11 cellular contexts compared by ENCODE assay signal in the genomic region with DNA sequence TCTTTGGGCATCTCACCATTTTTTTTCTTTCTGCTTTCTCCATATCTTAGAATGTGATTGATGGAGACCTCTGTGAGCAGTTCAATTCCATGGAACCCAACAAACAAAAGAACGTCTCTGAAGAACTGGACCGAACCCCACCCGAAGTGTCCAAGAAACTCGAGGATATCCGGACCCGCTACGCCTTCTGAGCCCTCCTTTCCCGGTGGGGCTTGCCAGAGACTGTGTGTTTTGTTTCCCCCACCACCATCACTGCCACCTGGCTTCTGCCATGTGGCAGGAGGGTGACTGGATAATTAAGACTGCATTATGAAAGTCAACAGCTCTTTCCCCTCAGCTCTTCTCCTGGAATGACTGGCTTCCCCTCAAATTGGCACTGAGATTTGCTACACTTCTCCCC. TPM values are rescaled to one million over a fixed set of nuclear protein-coding genes. Genes with fewer than 3 reads are reported as not detected.
A peak's percentile ranks its signal among the peaks of the same experiment; 100 is the strongest.
DNase-seq lines count a peak whose midpoint lies in the region; ATAC-seq and TF ChIP-seq lines count a peak whose summit lies in the region.
"Had no signal": no experiment of that assay in that cellular context is flagged by ENCODE, and none has a peak within 500 bp of the region (broad histone marks: within the 10 kb centered on the region; RNA-seq: fewer than 3 reads in every experiment).

No MANE protein-coding gene starts in this region.

- in situ Hi-C loops in Panc1 (cut with HindIII; ENCODE audit: low pct_unique_long_range_greater_than_20kb, low sequenced_read_pairs) = no loop called here

- intact Hi-C loops in Caco-2 (cut with micrococcal nuclease; ENCODE audit: unreplicated experiment) = no loop called here
- intact Hi-C loops in Panc1 (cut with micrococcal nuclease; ENCODE audit: unreplicated experiment) = loop anchor here (10.0 kb wide), 1 partner anchor 83 kb away; no protein-coding TSS in a partner anchor

- DNase-seq in Caco-2 (peak in 1 of 2 experiments; percentile 17), Panc1 (ENCODE audit: low read depth, low spot score) (no peak), chondrocyte (ENCODE audit: low spot score) (no peak), T-cell (no peak), erythroblast (lab: John Stamatoyannopoulos, UW) (no peak), amygdala (lab: John Stamatoyannopoulos, UW) (no peak)
- DNase-seq: NCI-H1092, SK-N-SH had no signal

- H3K4me1 ChIP-seq in Caco-2 = no peaks in the 10 kb centered on the region
- peaks cover 16% of the 10 kb centered on the region; the same call in 1 of the 2 replicates for H3K4me1 ChIP-seq in Panc1 (ENCODE audit: control insufficient read depth, insufficient read depth, low read length)
- H3K4me1 ChIP-seq in skeletal muscle tissue (ENCODE audit: control insufficient read depth in 3 of 3, insufficient read depth in 3 of 3, low read length in 3 of 3) = peaks cover 31 to 42% (median 34%) of the 10 kb centered on the region in 3 donors

- H3K27ac ChIP-seq in Panc1 (ENCODE audit: low read length) (peak overlapping the region; percentile 44; the same call in 1 of the 2 replicates), skeletal muscle tissue (ENCODE audit: low read depth, low read length) (peak overlapping the region; percentile 67)
- H3K27ac ChIP-seq: C4-2B had no signal

- no peak overlapping the region for H3K9ac ChIP-seq in skeletal muscle tissue (ENCODE audit: low read depth in 1 of 3, low read length in 3 of 3)
- H3K9ac ChIP-seq: SK-N-SH had no signal

- no peak overlapping the region for H3K27ac Mint-ChIP-seq in Caco-2 (ENCODE audit: unreplicated experiment)
- H3K27ac Mint-ChIP-seq in chondrocyte (ENCODE audit: unreplicated experiment) = peak overlapping the region; percentile 95
- peak overlapping the region in 1 of 2 donors; percentile 50 for H3K27ac Mint-ChIP-seq in T-cell
- H3K27ac Mint-ChIP-seq: type B pancreatic cell had no signal

- ATAC-seq in Panc1 (no peak), T-cell (replicated peaks in 1 of 4) (no peak)

- no peaks in the 10 kb centered on the region for H3K4me1 Mint-ChIP-seq in Caco-2 (ENCODE audit: low read depth, unreplicated experiment)
- peaks cover 69% of the 10 kb centered on the region for H3K4me1 Mint-ChIP-seq in chondrocyte (ENCODE audit: low read depth)
- H3K4me1 Mint-ChIP-seq in T-cell = peaks cover 10 to 17% (median 15%) of the 10 kb centered on the region in 3 donors

- TF ChIP-seq CTCF in Caco-2 (IDR thresholded peaks at IDR 0.05; ENCODE audit: insufficient read depth in 1 of 2, low read depth in 1 of 2, low read length in 1 of 2, severe bottlenecking in 1 of 2, unreplicated experiment in 1 of 2) = no peak
- no peak for TF ChIP-seq CTCF in Panc1 (IDR thresholded peaks at IDR 0.05)
- TF ChIP-seq CTCF in chondrocyte (IDR thresholded peaks at IDR 0.05) = no peak

- H3K4me3 ChIP-seq in Caco-2 (ENCODE audit: low read depth, low read length) (no peak overlapping the region), Panc1 (ENCODE audit: low read depth in 2 of 2, low read length in 2 of 2) (no peak overlapping the region), skeletal muscle tissue (ENCODE audit: low read length in 3 of 3) (no peak overlapping the region)

- TF ChIP-seq POLR2A in erythroblast (IDR thresholded peaks at IDR 0.05; ENCODE audit: low read length) = no peak

- POLR2A ChIA-PET in Caco-2 (lab: Charles Lee) (no interaction called here), Panc1 (lab: Charles Lee) (no interaction called here), T-cell (lab: Charles Lee) (no interaction called here)

- peaks cover 99% of the 10 kb centered on the region for H3K36me3 Mint-ChIP-seq in Caco-2 (ENCODE audit: insufficient read depth, unreplicated experiment)
- peaks cover 42% of the 10 kb centered on the region for H3K36me3 Mint-ChIP-seq in chondrocyte (ENCODE audit: low read depth)
- peaks cover 49% of the 10 kb centered on the region for H3K36me3 Mint-ChIP-seq in T-cell

- H3K27me3 Mint-ChIP-seq in Caco-2 (ENCODE audit: insufficient read depth, unreplicated experiment) (no peaks in the 10 kb centered on the region), chondrocyte (ENCODE audit: low read depth) (no peaks in the 10 kb centered on the region), T-cell (no peaks in the 10 kb centered on the region)
- H3K27me3 Mint-ChIP-seq: type B pancreatic cell had no signal

- CTCF ChIA-PET in Caco-2 (lab: Charles Lee) = no interaction called here
- CTCF ChIA-PET in Panc1 (lab: Charles Lee) = no interaction called here
- CTCF ChIA-PET in T-cell (lab: Charles Lee) = no interaction called here

- H3K27me3 ChIP-seq in Caco-2 (replicated peaks; ENCODE audit: control insufficient read depth, insufficient read depth, low read length) (no peaks in the 10 kb centered on the region), Panc1 (ENCODE audit: control insufficient read depth, insufficient read depth, low read length) (no peaks in the 10 kb centered on the region), skeletal muscle tissue (ENCODE audit: control insufficient read depth in 3 of 3, insufficient read depth in 3 of 3, low read length in 3 of 3) (no peaks in the 10 kb centered on the region)

- peaks cover 22% of the 10 kb centered on the region for H3K36me3 ChIP-seq in Caco-2 (ENCODE audit: control insufficient read depth, insufficient read depth, low read length)
- H3K36me3 ChIP-seq in Panc1 (ENCODE audit: control insufficient read depth, insufficient read depth, low read length) = peaks cover 35% of the 10 kb centered on the region
- peaks cover 46 to 60% (median 54%) of the 10 kb centered on the region in 3 donors for H3K36me3 ChIP-seq in skeletal muscle tissue (ENCODE audit: control insufficient read depth in 3 of 3, insufficient read depth in 3 of 3, low read length in 3 of 3)

- H3K9me3 ChIP-seq in Caco-2 (no peaks in the 10 kb centered on the region), Panc1 (ENCODE audit: control insufficient read depth, insufficient read depth, low read depth, low read length) (no peaks in the 10 kb centered on the region), skeletal muscle tissue (ENCODE audit: control insufficient read depth in 3 of 3, low read length in 3 of 3) (no peaks in the 10 kb centered on the region)
- H3K9me3 ChIP-seq: SK-N-SH had no signal

- H3K4me3 Mint-ChIP-seq in Caco-2 (ENCODE audit: unreplicated experiment) (no peak overlapping the region), chondrocyte (ENCODE audit: unreplicated experiment) (no peak overlapping the region), T-cell (no peak overlapping the region)
- H3K4me3 Mint-ChIP-seq: type B pancreatic cell had no signal

- BruUV-seq in Caco-2 (replicated peaks; lab: Mats Ljungman, UMichigan) (TSS peak; percentile 30), Panc1 (replicated peaks; lab: Mats Ljungman, UMichigan) (TSS peak; percentile 50)

- H3K9me3 Mint-ChIP-seq in Caco-2 (ENCODE audit: unreplicated experiment) = no peaks in the 10 kb centered on the region
- H3K9me3 Mint-ChIP-seq in chondrocyte (ENCODE audit: low read depth) = no peaks in the 10 kb centered on the region
- H3K9me3 Mint-ChIP-seq in T-cell = no peaks in the 10 kb centered on the region
- H3K9me3 Mint-ChIP-seq: type B pancreatic cell had no signal

RNA-seq across cellular contexts. Expression of a gene that starts 48.0 kb away (rescaled TPM):
- total RNA-seq in Caco-2 (2022) (387 and 439 TPM in 2 replicates), Panc1 (2021; ENCODE audit: unreplicated experiment) (253 TPM), chondrocyte (182 to 262 TPM (median 186 TPM) in 3 replicates), skeletal muscle tissue (83.5 TPM), T-cell (100 to 1,000 TPM; 202 to 291 (median 264) TPM)
- 155 TPM for polyA plus RNA-seq in Panc1 (2012; ENCODE audit: insufficient read length)

RNA-seq across cellular contexts. Expression of a gene that starts 48.3 kb away (rescaled TPM):
- 88.5 and 90.3 TPM in 2 replicates for total RNA-seq in Caco-2 (2022)
- total RNA-seq in Panc1 (2021; ENCODE audit: unreplicated experiment) = 45.4 TPM
- 36.2 TPM for polyA plus RNA-seq in Panc1 (2012; ENCODE audit: insufficient read length)
- 48.4 to 65.1 TPM (median 49.8 TPM) in 3 replicates for total RNA-seq in chondrocyte
- 66.8 TPM for total RNA-seq in skeletal muscle tissue
- 10 to 100 TPM; 49.5 to 70.6 (median 60.6) TPM for total RNA-seq in T-cell
